8 cellular contexts compared by ENCODE assay signal in genomic region chr2:53969285-53970094, GRCh38. TPM values are rescaled to one million over a fixed set of nuclear protein-coding genes. Genes with fewer than 3 reads are reported as not detected.
DNase-seq lines count a peak whose midpoint lies in the region; ATAC-seq and TF ChIP-seq lines count a peak whose summit lies in the region.

No MANE protein-coding gene starts in this region.

- intact Hi-C loops in MCF 10A (cut with micrococcal nuclease) = loop anchor here (2.0 to 10.0 kb wide), 2 partner anchors 95 to 133 kb away; no protein-coding TSS in a partner anchor

- ATAC-seq in HG03354 (IDR thresholded peaks at IDR 0.05; ENCODE audit: poor library complexity, severe bottlenecking, unreplicated experiment) = peak; percentile 32

- H3K36me3 ChIP-seq in OCI-LY3 (replicated peaks; ENCODE audit: low read depth, low read length) = no peaks in the 10 kb centered on the region

- H3K4me1 ChIP-seq in OCI-LY3 (ENCODE audit: low read length) = peaks cover 25% of the 10 kb centered on the region

- DNase-seq in activated CD4-positive, alpha-beta T cell treated with anti-CD3 and anti-CD28 coated beads for 4 hours = peak; percentile 8 to 12
- no peak for DNase-seq in activated CD4-positive, alpha-beta T cell treated with anti-CD3 and anti-CD28 coated beads, Interleukin-2, amount 50 U/mL, for 48 hours
- DNase-seq in MCF 10A (ENCODE audit: unreplicated experiment) (peak; percentile 90), kidney glomerular epithelial cell (lab: John Stamatoyannopoulos, UW) (peak; percentile 76), epidermal melanocyte (ENCODE audit: insufficient read length, low spot score) (no peak)

- no peak for TF ChIP-seq CTCF in OCI-LY3 (IDR thresholded peaks at IDR 0.05; ENCODE audit: low read depth, low read length)
- no peak for TF ChIP-seq CTCF in MCF 10A (IDR thresholded peaks at IDR 0.05; ENCODE audit: unreplicated experiment)

- peaks cover 21% of the 10 kb centered on the region for H3K36me3 Mint-ChIP-seq in MCF 10A (ENCODE audit: insufficient read depth, unreplicated experiment)
- peaks cover 22% of the 10 kb centered on the region for H3K36me3 Mint-ChIP-seq in stimulated activated naive CD8-positive, alpha-beta T cell treated with anti-CD3 and anti-CD28 coated beads, Interleukin-15, Interleukin-2, amounts not matched to agents 100 ng/mL and 50 ng/mL, for 24 hours (ENCODE audit: low read depth)

- peak overlapping the region; percentile 94 for H3K27ac Mint-ChIP-seq in MCF 10A (ENCODE audit: low read depth, unreplicated experiment)
- H3K27ac Mint-ChIP-seq in stimulated activated naive CD8-positive, alpha-beta T cell treated with anti-CD3 and anti-CD28 coated beads, Interleukin-15, Interleukin-2, amounts not matched to agents 100 ng/mL and 50 ng/mL, for 24 hours = peak overlapping the region; percentile 89

- no peaks in the 10 kb centered on the region for H3K9me3 ChIP-seq in OCI-LY3 (ENCODE audit: insufficient read depth, low read length)

- no peaks in the 10 kb centered on the region for H3K9me3 Mint-ChIP-seq in MCF 10A (ENCODE audit: unreplicated experiment)
- no peaks in the 10 kb centered on the region for H3K9me3 Mint-ChIP-seq in stimulated activated naive CD8-positive, alpha-beta T cell treated with anti-CD3 and anti-CD28 coated beads, Interleukin-15, Interleukin-2, amounts not matched to agents 100 ng/mL and 50 ng/mL, for 24 hours

- peaks cover 35% of the 10 kb centered on the region for H3K4me1 Mint-ChIP-seq in MCF 10A (ENCODE audit: insufficient read depth, unreplicated experiment)
- peaks cover 55% of the 10 kb centered on the region for H3K4me1 Mint-ChIP-seq in stimulated activated naive CD8-positive, alpha-beta T cell treated with anti-CD3 and anti-CD28 coated beads, Interleukin-15, Interleukin-2, amounts not matched to agents 100 ng/mL and 50 ng/mL, for 24 hours (ENCODE audit: low read depth)

- H3K4me3 Mint-ChIP-seq in MCF 10A (ENCODE audit: unreplicated experiment) = peak overlapping the region; percentile 87
- H3K4me3 Mint-ChIP-seq in stimulated activated naive CD8-positive, alpha-beta T cell treated with anti-CD3 and anti-CD28 coated beads, Interleukin-15, Interleukin-2, amounts not matched to agents 100 ng/mL and 50 ng/mL, for 24 hours = peak overlapping the region; percentile 92

- H3K27ac ChIP-seq in OCI-LY3 (ENCODE audit: low read length) = peak overlapping the region; percentile 44; the same call in 1 of the 2 replicates

- TSS peak; percentile 48 for BruUV-seq in MCF 10A (replicated peaks; lab: Mats Ljungman, UMichigan)

- peak overlapping the region; percentile 97 for H3K4me3 ChIP-seq in OCI-LY3 (ENCODE audit: low read length)

- H4K20me1 ChIP-seq in OCI-LY3 (ENCODE audit: insufficient read depth, low read length) = peaks cover 40% of the 10 kb centered on the region

- H3K27me3 ChIP-seq in OCI-LY3 (ENCODE audit: low read depth, low read length) = no peaks in the 10 kb centered on the region

- peak overlapping the region; percentile 80 for H3K9ac ChIP-seq in OCI-LY3 (ENCODE audit: low read length)

- H3K79me2 ChIP-seq in OCI-LY3 (ENCODE audit: low read length) = peaks cover 69% of the 10 kb centered on the region

- H3K27me3 Mint-ChIP-seq in MCF 10A (ENCODE audit: insufficient read depth, unreplicated experiment) = no peaks in the 10 kb centered on the region
- no peaks in the 10 kb centered on the region for H3K27me3 Mint-ChIP-seq in stimulated activated naive CD8-positive, alpha-beta T cell treated with anti-CD3 and anti-CD28 coated beads, Interleukin-15, Interleukin-2, amounts not matched to agents 100 ng/mL and 50 ng/mL, for 24 hours

- H2AFZ ChIP-seq in OCI-LY3 (ENCODE audit: low read depth, low read length) = no peak overlapping the region

- CTCF ChIA-PET in MCF 10A (lab: Yijun Ruan, JAX) = interaction anchor here (0.6 to 1.2 kb wide), 6 partner anchors 57 to 146 kb away, joined by 3 to 7 read pairs (median 5); partner anchors contain the start of gene ACYP2

- H3K4me2 ChIP-seq in OCI-LY3 (ENCODE audit: low read length) = peak overlapping the region; percentile 99

- POLR2A ChIA-PET in MCF 10A (lab: Yijun Ruan, JAX) = interaction anchor here (0.6 to 5.9 kb wide), 44 partner anchors 8 to 1082 kb away, joined by 3 to 52 read pairs (median 5); partner anchors contain the start of genes ACYP2, CHAC2 and RTN4

RNA-seq across cellular contexts. Expression of gene PSME4, which starts 1.3 kb away (rescaled TPM):
- 54.8 and 65.2 TPM in 2 replicates for total RNA-seq in MCF 10A (2022)

Comparison
In these comparisons a context has a peak if more than half of its experiments do, and no peak if none do; other contexts are left out.
1. DNase-seq: peak in activated CD4-positive, alpha-beta T cell treated with anti-CD3 and anti-CD28 coated beads for 4 hours (2 of 2), MCF 10A (single experiment) and kidney glomerular epithelial cell (single experiment); none in activated CD4-positive, alpha-beta T cell treated with anti-CD3 and anti-CD28 coated beads, Interleukin-2, amount 50 U/mL, for 48 hours (0 of 2) and epidermal melanocyte (single experiment).